In genomic region chr5:148843510-148844318, GRCh38 we compare ENCODE assay signal across 13 cellular contexts. TPM values are rescaled to one million over a fixed set of nuclear protein-coding genes. Genes with fewer than 3 reads are reported as not detected.
DNase-seq lines count a peak whose midpoint lies in the region; FAIRE-seq and TF ChIP-seq lines count a peak whose summit lies in the region.
"Had no signal": no experiment of that assay in that cellular context is flagged by ENCODE, and none has a peak within 500 bp of the region (broad histone marks: within the 10 kb centered on the region; RNA-seq: fewer than 3 reads in every experiment).

No MANE protein-coding gene starts in this region.

- no peaks in the 10 kb centered on the region for H3K36me3 Mint-ChIP-seq in activated CD4-positive, alpha-beta memory T cell treated with anti-CD3 and anti-CD28 coated beads for 36 hours

- CTCF ChIA-PET in activated CD4-positive, alpha-beta memory T cell treated with anti-CD3 and anti-CD28 coated beads for 36 hours (lab: Charles Lee): interaction anchor here (1.0 to 2.0 kb wide), 2 partner anchors 15 to 115 kb away, joined by 3 to 6 read pairs; no protein-coding TSS in a partner anchor

- no peak for FAIRE-seq in RCC 7860 (lab: Jason Lieb, UNC)

- H3F3A ChIP-seq in GM23248 (ENCODE audit: insufficient read depth): no peaks in the 10 kb centered on the region

- H3K9ac ChIP-seq in GM23248 (no peak overlapping the region), adipocyte (ENCODE audit: low read length) (no peak overlapping the region)

- no peaks in the 10 kb centered on the region for H3K27me3 ChIP-seq in GM23248 (replicated peaks; ENCODE audit: insufficient read depth)
- H3K27me3 ChIP-seq in adipocyte (replicated peaks; ENCODE audit: control insufficient read depth, insufficient read depth, low read length): no peaks in the 10 kb centered on the region
- no peaks in the 10 kb centered on the region for H3K27me3 ChIP-seq in right atrium auricular region
- H3K27me3 ChIP-seq: adrenal gland, suprapubic skin had no signal

- intact Hi-C loops in activated CD4-positive, alpha-beta memory T cell treated with anti-CD3 and anti-CD28 coated beads for 36 hours (cut with micrococcal nuclease): no loop called here

- H3K27me3 Mint-ChIP-seq in activated CD4-positive, alpha-beta memory T cell treated with anti-CD3 and anti-CD28 coated beads for 36 hours: no peaks in the 10 kb centered on the region

- no peak overlapping the region for H3K4me3 Mint-ChIP-seq in activated CD4-positive, alpha-beta memory T cell treated with anti-CD3 and anti-CD28 coated beads for 36 hours
- H3K4me3 Mint-ChIP-seq: activated CD4-positive, alpha-beta T cell treated with anti-CD3 and anti-CD28 coated beads, Interleukin-2, amount 10 ng/mL, durations not matched to agents 24 days and 14 days had no signal

- DNase-seq in GM23248 (peak; percentile 46), adipocyte (ENCODE audit: low read depth) (peak; percentile 33), right atrium auricular region (ENCODE audit: low spot score) (no peak), retina (no peak), RCC 7860 (ENCODE audit: low spot score) (no peak)
- DNase-seq in activated CD4-positive, CD25-positive, alpha-beta regulatory T cell treated with anti-CD3 and anti-CD28 coated beads, Interleukin-2, amount 50 U/mL, for 72 hours: no peak
- DNase-seq in activated CD4-positive, alpha-beta memory T cell treated with anti-CD3 and anti-CD28 coated beads for 36 hours: no peak
- DNase-seq: activated CD4-positive, alpha-beta T cell treated with anti-CD3 and anti-CD28 coated beads, Interleukin-2, amount 10 ng/mL, durations not matched to agents 24 days and 14 days; adrenal gland; cortex of kidney; PC-9 had no signal

- in situ Hi-C loops in GM23248 (cut with MboI): no loop called here

- H3K4me1 Mint-ChIP-seq in activated CD4-positive, alpha-beta memory T cell treated with anti-CD3 and anti-CD28 coated beads for 36 hours (ENCODE audit: low read depth): peaks cover 40% of the 10 kb centered on the region

- POLR2A ChIA-PET in activated CD4-positive, alpha-beta memory T cell treated with anti-CD3 and anti-CD28 coated beads for 36 hours (lab: Charles Lee): no interaction called here

- H3K27ac Mint-ChIP-seq in activated CD4-positive, alpha-beta memory T cell treated with anti-CD3 and anti-CD28 coated beads for 36 hours: no peak overlapping the region
- H3K27ac Mint-ChIP-seq: activated CD4-positive, alpha-beta T cell treated with anti-CD3 and anti-CD28 coated beads, Interleukin-2, amount 10 ng/mL, durations not matched to agents 24 days and 14 days had no signal

- TF ChIP-seq CTCF in 22Rv1 (IDR thresholded peaks at IDR 0.05): no peak
- no peak for TF ChIP-seq CTCF in right atrium auricular region (IDR thresholded peaks at IDR 0.05)

- H3K4me3 ChIP-seq in GM23248: no peak overlapping the region
- no peak overlapping the region for H3K4me3 ChIP-seq in adipocyte (ENCODE audit: low read length)
- no peak overlapping the region for H3K4me3 ChIP-seq in right atrium auricular region
- H3K4me3 ChIP-seq: adrenal gland, PC-9, suprapubic skin had no signal

- WGBS in GM23248 (ENCODE audit: low coverage in 1 of 2, low lambda C conversion rate in 2 of 2, missing lambda C conversion rate in 2 of 2), 2 experiments: 40 to 44% methylated on average over 10 of the region's 10 CpGs

- H3K9me2 ChIP-seq in GM23248 (ENCODE audit: insufficient read depth): no peaks in the 10 kb centered on the region

- H3K36me3 ChIP-seq in GM23248 (ENCODE audit: low read depth) (no peaks in the 10 kb centered on the region), adipocyte (ENCODE audit: control insufficient read depth, insufficient read depth, low read length, severe bottlenecking) (no peaks in the 10 kb centered on the region), right atrium auricular region (no peaks in the 10 kb centered on the region)
- H3K36me3 ChIP-seq: adrenal gland, suprapubic skin had no signal

- no peaks in the 10 kb centered on the region for H3K79me2 ChIP-seq in GM23248 (ENCODE audit: insufficient read depth)

- H3K4me1 ChIP-seq in GM23248 (ENCODE audit: insufficient read depth): 0 out of 2 replicates have a peak, but pooled peaks cover 9% of the 10 kb centered on the region
- H3K4me1 ChIP-seq in adipocyte (ENCODE audit: control insufficient read depth, insufficient read depth, low read length): peaks cover 19% of the 10 kb centered on the region
- peaks cover 0 to 26% of the 10 kb centered on the region in 2 donors for H3K4me1 ChIP-seq in right atrium auricular region
- H3K4me1 ChIP-seq: adrenal gland had no signal

- H4K20me1 ChIP-seq in GM23248 (ENCODE audit: insufficient read depth): no peaks in the 10 kb centered on the region

- H3K9me3 Mint-ChIP-seq in activated CD4-positive, alpha-beta memory T cell treated with anti-CD3 and anti-CD28 coated beads for 36 hours: no peaks in the 10 kb centered on the region

- H3K27ac ChIP-seq in 22Rv1 (peak overlapping the region; percentile 90), GM23248 (no peak overlapping the region), right atrium auricular region (peak overlapping the region; percentile 33 to 41)
- H3K27ac ChIP-seq: adrenal gland, PC-9, suprapubic skin had no signal

- peak overlapping the region; percentile 34; the same call in 1 of the 2 replicates for H2AFZ ChIP-seq in GM23248
- H2AFZ ChIP-seq: PC-9 had no signal

- H3K9me3 ChIP-seq in GM23248 (ENCODE audit: low read depth): no peaks in the 10 kb centered on the region
- no peaks in the 10 kb centered on the region for H3K9me3 ChIP-seq in adipocyte (ENCODE audit: control insufficient read depth, low read length)
- no peaks in the 10 kb centered on the region for H3K9me3 ChIP-seq in right atrium auricular region
- H3K9me3 ChIP-seq: adrenal gland, suprapubic skin had no signal

- H3K4me2 ChIP-seq in GM23248 (ENCODE audit: unreplicated experiment): no peak overlapping the region
- H3K4me2 ChIP-seq: PC-9 had no signal

RNA-seq across cellular contexts. Expression of gene ADRB2, which starts 17.3 kb away (rescaled TPM):
- total RNA-seq in GM23248 (2014; rRNA removed; shearing (Covaris generic)): 0.65 TPM in 1 of 2 replicates, not detected in the other
- 0.09 and 0.19 TPM in 2 replicates for polyA plus RNA-seq in GM23248 (2016; fragmentation: Nextera tagmentation; extraction: Ambion mirVana)
- total RNA-seq in right atrium auricular region: 1 to 10 TPM; 7.3 to 7.7 TPM
- under 1 TPM; 0.36 to 0.52 TPM for total RNA-seq in activated CD4-positive, alpha-beta memory T cell treated with anti-CD3 and anti-CD28 coated beads for 36 hours

Comparison
In these comparisons a context has a peak if more than half of its experiments do, and no peak if none do; other contexts are left out.
1. DNase-seq: peak in GM23248 (single experiment) and adipocyte (single experiment); none in right atrium auricular region (single experiment), retina (single experiment), activated CD4-positive, CD25-positive, alpha-beta regulatory T cell treated with anti-CD3 and anti-CD28 coated beads, Interleukin-2, amount 50 U/mL, for 72 hours (single experiment), activated CD4-positive, alpha-beta memory T cell treated with anti-CD3 and anti-CD28 coated beads for 36 hours (single experiment) and RCC 7860 (single experiment).